ENCODE assay signal across 13 cellular contexts in genomic region chr22:41256254-41256897, GRCh38. TPM values are rescaled to one million over a fixed set of nuclear protein-coding genes. Genes with fewer than 3 reads are reported as not detected.
DNase-seq lines count a peak whose midpoint lies in the region; TF ChIP-seq lines count a peak whose summit lies in the region.
"Had no signal": no experiment of that assay in that cellular context is flagged by ENCODE, and none has a peak within 500 bp of the region (broad histone marks: within the 10 kb centered on the region; RNA-seq: fewer than 3 reads in every experiment).

No MANE protein-coding gene starts in this region.

- H3K27me3 ChIP-seq in endodermal cell (ENCODE audit: control insufficient read depth, insufficient read depth, low read length, poor library complexity, severe bottlenecking) (no peaks in the 10 kb centered on the region), osteoblast (ENCODE audit: insufficient read depth, low read length) (no peaks in the 10 kb centered on the region)

- no peak for TF ChIP-seq CTCF in endodermal cell (conservative IDR thresholded peaks at IDR 0.05)
- no peak for TF ChIP-seq CTCF in osteoblast (IDR thresholded peaks at IDR 0.05; ENCODE audit: extremely low read depth, low read depth, low read length)

- H3K4me1 ChIP-seq in endodermal cell (ENCODE audit: control insufficient read depth, insufficient read depth, low read length) (no peaks in the 10 kb centered on the region), osteoblast (ENCODE audit: insufficient read depth, low read length) (no peaks in the 10 kb centered on the region)
- H3K4me1 ChIP-seq: parathyroid adenoma had no signal

- peaks cover 70% of the 10 kb centered on the region for H3K36me3 ChIP-seq in endodermal cell (ENCODE audit: control insufficient read depth, insufficient read depth, low read length)
- H3K36me3 ChIP-seq in osteoblast (ENCODE audit: insufficient read depth, low read length): peaks cover 81% of the 10 kb centered on the region

- peaks cover 3% of the 10 kb centered on the region for H3K4me1 Mint-ChIP-seq in endodermal cell

- H3K4me2 ChIP-seq in osteoblast (ENCODE audit: insufficient read depth, low read length): no peak overlapping the region
- H3K4me2 ChIP-seq: KMS-11 had no signal

- no peak overlapping the region for H3K4me3 Mint-ChIP-seq in endodermal cell
- H3K4me3 Mint-ChIP-seq: T-helper 1 cell treated with Interleukin-12 subunit alpha and Interleukin-12 subunit beta and Interleukin-4 antibody, amounts not matched to agents 30 μg/mL and 1 μg/mL, for 36 hours had no signal

- H3K9me3 Mint-ChIP-seq in endodermal cell: no peaks in the 10 kb centered on the region
- H3K9me3 Mint-ChIP-seq: T-helper 1 cell treated with Interleukin-12 subunit alpha and Interleukin-12 subunit beta and Interleukin-4 antibody, amounts not matched to agents 30 μg/mL and 1 μg/mL, for 36 hours had no signal

- peaks cover 13% of the 10 kb centered on the region for H4K20me1 ChIP-seq in osteoblast (ENCODE audit: insufficient read depth, low read length)

- H3K9me3 ChIP-seq in endodermal cell (ENCODE audit: control insufficient read depth, low read length) (no peaks in the 10 kb centered on the region), osteoblast (ENCODE audit: low read depth, low read length) (no peaks in the 10 kb centered on the region)

- H3K36me3 Mint-ChIP-seq in endodermal cell (ENCODE audit: low read depth): peaks cover 75% of the 10 kb centered on the region

- peak; percentile 74 for DNase-seq in Caki2 (ENCODE audit: low read depth)
- peak; percentile 22 for DNase-seq in NCI-H69 (lab: John Stamatoyannopoulos, UW)
- no peak for DNase-seq in endodermal cell
- peak; percentile 96 for DNase-seq in osteoblast (ENCODE audit: insufficient read length, low spot score, missing footprints)
- no peak for DNase-seq in NCI-H2081 (lab: John Stamatoyannopoulos, UW)
- DNase-seq in stimulated activated CD8-positive, alpha-beta memory T cell treated with anti-CD3 and anti-CD28 coated beads, Interleukin-4, amount 100 ng/mL, for 48 hours: no peak
- DNase-seq in G401 (ENCODE audit: low spot score): no peak
- no peak for DNase-seq in NK-92 treated with Interleukin-12 subunit alpha and Interleukin-12 subunit beta, amount 100 ng/mL, for 24 hours (lab: John Stamatoyannopoulos, UW)
- DNase-seq: activated T-cell treated with anti-CD3 and anti-CD28 coated beads for 4 hours, NCI-H526 treated with DMSO at 0.1 percent for 48 hours had no signal

- no peak overlapping the region for H2AFZ ChIP-seq in osteoblast (ENCODE audit: low read length)
- H2AFZ ChIP-seq: parathyroid adenoma had no signal

- peaks cover 13% of the 10 kb centered on the region for H3K79me2 ChIP-seq in osteoblast (ENCODE audit: insufficient read depth, low read length)
- H3K79me2 ChIP-seq: parathyroid adenoma had no signal

- peak overlapping the region; percentile 82 for H3K27ac Mint-ChIP-seq in endodermal cell
- H3K27ac Mint-ChIP-seq: T-helper 1 cell treated with Interleukin-12 subunit alpha and Interleukin-12 subunit beta and Interleukin-4 antibody, amounts not matched to agents 30 μg/mL and 1 μg/mL, for 36 hours had no signal

- H3K27ac ChIP-seq in endodermal cell (ENCODE audit: low read depth, low read length): no peak overlapping the region
- peak overlapping the region; percentile 60 for H3K27ac ChIP-seq in osteoblast (ENCODE audit: low read depth, low read length)
- H3K27ac ChIP-seq: KMS-11, parathyroid adenoma had no signal

- in situ Hi-C loops in Caki2 (cut with HindIII; ENCODE audit: low pct_unique_long_range_greater_than_20kb, low sequenced_read_pairs) (no loop called here), G401 (cut with HindIII; ENCODE audit: low sequenced_read_pairs) (no loop called here)

- WGBS in endodermal cell (ENCODE audit: insufficient coverage in 1 of 2, insufficient read length in 1 of 2), 2 experiments: 90 to 97% methylated on average over 4 to 14 of the region's 14 CpGs

- no peak overlapping the region for H3K9ac ChIP-seq in endodermal cell (ENCODE audit: extremely low read depth, low read length, poor library complexity, severe bottlenecking)
- H3K9ac ChIP-seq: KMS-11, parathyroid adenoma had no signal

- H3K27me3 Mint-ChIP-seq in endodermal cell (ENCODE audit: insufficient read depth): no peaks in the 10 kb centered on the region

- no peak overlapping the region for H3K4me3 ChIP-seq in endodermal cell (ENCODE audit: low read length)
- H3K4me3 ChIP-seq in osteoblast (ENCODE audit: insufficient read depth, low read length): no peak overlapping the region

RNA-seq across cellular contexts. Expression of gene CHADL, which starts 15.6 kb away (rescaled TPM):
- not detected in 2 replicates for total RNA-seq in Caki2 (2014; rRNA removed; shearing (Covaris generic); ENCODE audit: low replicate concordance)
- total RNA-seq in endodermal cell (1 to 10 TPM in 1 of 2 donors, under 1 TPM in 1; 0.79 to 1.3 TPM), osteoblast (1.1 and 1.2 TPM in 2 replicates)
- 0.57 TPM for polyA plus RNA-seq in endodermal cell (2013, experiment 1 of 2)
- polyA plus RNA-seq in endodermal cell (2013, experiment 2 of 2): 1.1 TPM
- total RNA-seq in G401 (2014; rRNA removed; shearing (Covaris generic)): 0.75 and 4.3 TPM in 2 replicates

RNA-seq across cellular contexts. Expression of gene RANGAP1, which starts 29.6 kb away (rescaled TPM):
- 178 and 208 TPM in 2 replicates for total RNA-seq in Caki2 (2014; rRNA removed; shearing (Covaris generic); ENCODE audit: low replicate concordance)
- total RNA-seq in endodermal cell: 100 to 1,000 TPM in 1 of 2 donors, 10 to 100 TPM in 1; 95.2 to 122 TPM
- 76.3 TPM for polyA plus RNA-seq in endodermal cell (2013, experiment 1 of 2)
- 73.8 TPM for polyA plus RNA-seq in endodermal cell (2013, experiment 2 of 2)
- 29.8 and 31.8 TPM in 2 replicates for total RNA-seq in osteoblast
- 235 and 240 TPM in 2 replicates for total RNA-seq in G401 (2014; rRNA removed; shearing (Covaris generic))

RNA-seq across cellular contexts. Expression of gene ZC3H7B, which starts 44.9 kb away (rescaled TPM):
- 64.1 and 83.8 TPM in 2 replicates for total RNA-seq in Caki2 (2014; rRNA removed; shearing (Covaris generic); ENCODE audit: low replicate concordance)
- total RNA-seq in endodermal cell (10 to 100 TPM; 70.9 to 74.2 TPM), osteoblast (43.6 and 53.6 TPM in 2 replicates)
- polyA plus RNA-seq in endodermal cell (2013, experiment 1 of 2): 40.4 TPM
- 39.2 TPM for polyA plus RNA-seq in endodermal cell (2013, experiment 2 of 2)
- 53.2 and 64.4 TPM in 2 replicates for total RNA-seq in G401 (2014; rRNA removed; shearing (Covaris generic))

RNA-seq across cellular contexts. Expression of gene L3MBTL2, which starts 51.3 kb away (rescaled TPM):
- total RNA-seq in Caki2 (2014; rRNA removed; shearing (Covaris generic); ENCODE audit: low replicate concordance): 42.2 and 51.5 TPM in 2 replicates
- total RNA-seq in endodermal cell (10 to 100 TPM; 24.3 to 26.5 TPM), osteoblast (21.5 and 22.8 TPM in 2 replicates)
- polyA plus RNA-seq in endodermal cell (2013, experiment 1 of 2): 19.3 TPM
- polyA plus RNA-seq in endodermal cell (2013, experiment 2 of 2): 15.4 TPM
- total RNA-seq in G401 (2014; rRNA removed; shearing (Covaris generic)): 43.8 and 53.1 TPM in 2 replicates

Comparison
In these comparisons a context has a peak if more than half of its experiments do, and no peak if none do; other contexts are left out.
1. DNase-seq: peak in Caki2 (single experiment), NCI-H69 (single experiment) and osteoblast (single experiment); none in endodermal cell (single experiment), NCI-H2081 (0 of 2), stimulated activated CD8-positive, alpha-beta memory T cell treated with anti-CD3 and anti-CD28 coated beads, Interleukin-4, amount 100 ng/mL, for 48 hours (single experiment), G401 (single experiment) and NK-92 treated with Interleukin-12 subunit alpha and Interleukin-12 subunit beta, amount 100 ng/mL, for 24 hours (single experiment).